Comparison of ENCODE assay signal across 14 cellular contexts in genomic region chr13:44565881-44566280, GRCh38. TPM values are rescaled to one million over a fixed set of nuclear protein-coding genes. Genes with fewer than 3 reads are reported as not detected.
A peak's percentile ranks its signal among the peaks of the same experiment; 100 is the strongest.
DNase-seq lines count a peak whose midpoint lies in the region; TF ChIP-seq lines count a peak whose summit lies in the region.
"Had no signal": no experiment of that assay in that cellular context is flagged by ENCODE, and none has a peak within 500 bp of the region (broad histone marks: within the 10 kb centered on the region; RNA-seq: fewer than 3 reads in every experiment).

No MANE protein-coding gene starts in this region.

- no peak overlapping the region for H3K9ac ChIP-seq in Loucy (ENCODE audit: low read depth, low read length, poor library complexity, severe bottlenecking)
- H3K9ac ChIP-seq: BLaER1 treated with 17β-estradiol and CSF1 and Interleukin-3, amounts not matched to agents 10 nM and 100 nM had no signal

- H3K27ac ChIP-seq in osteoblast (ENCODE audit: low read depth, low read length): peak overlapping the region; percentile 6
- H3K27ac ChIP-seq: BLaER1 treated with 17β-estradiol and CSF1 and Interleukin-3, amounts not matched to agents 10 nM and 100 nM had no signal

- TF ChIP-seq CTCF in Loucy (conservative IDR thresholded peaks at IDR 0.05; ENCODE audit: low read length) (no peak), brain (conservative IDR thresholded peaks at IDR 0.05) (no peak), osteoblast (IDR thresholded peaks at IDR 0.05; ENCODE audit: extremely low read depth, low read depth, low read length) (no peak)

- peaks cover 79% of the 10 kb centered on the region for H3K4me1 Mint-ChIP-seq in brain
- H3K4me1 Mint-ChIP-seq in activated naive CD4-positive, alpha-beta T cell treated with anti-CD3 and anti-CD28 coated beads, Interleukin-2, amount 10 ng/mL, durations not matched to agents 7 days and 5 days: peaks cover 5% of the 10 kb centered on the region

- H3K9me2 ChIP-seq in Loucy (replicated peaks; ENCODE audit: low read depth, low read length): no peaks in the 10 kb centered on the region

- H3K27me3 ChIP-seq in Loucy (ENCODE audit: insufficient read depth, low read length, poor library complexity, severe bottlenecking) (no peaks in the 10 kb centered on the region), osteoblast (ENCODE audit: insufficient read depth, low read length) (no peaks in the 10 kb centered on the region), MG63 (no peaks in the 10 kb centered on the region)
- H3K27me3 ChIP-seq: BLaER1 treated with 17β-estradiol and CSF1 and Interleukin-3, amounts not matched to agents 10 nM and 100 nM had no signal

- H3K9me3 Mint-ChIP-seq in brain: peaks cover 4 to 18% (median 12%) of the 10 kb centered on the region in 5 experiments
- H3K9me3 Mint-ChIP-seq in activated naive CD4-positive, alpha-beta T cell treated with anti-CD3 and anti-CD28 coated beads, Interleukin-2, amount 10 ng/mL, durations not matched to agents 7 days and 5 days: no peaks in the 10 kb centered on the region

- H4K20me1 ChIP-seq in Loucy (ENCODE audit: insufficient read depth, low read length, poor library complexity, severe bottlenecking) (peaks cover 35% of the 10 kb centered on the region), osteoblast (ENCODE audit: insufficient read depth, low read length) (peaks cover 37% of the 10 kb centered on the region)

- H3F3A ChIP-seq in Loucy (ENCODE audit: low read depth): no peaks in the 10 kb centered on the region

- H3K27me3 Mint-ChIP-seq in brain: no peaks in the 10 kb centered on the region
- H3K27me3 Mint-ChIP-seq in activated naive CD4-positive, alpha-beta T cell treated with anti-CD3 and anti-CD28 coated beads, Interleukin-2, amount 10 ng/mL, durations not matched to agents 7 days and 5 days: no peaks in the 10 kb centered on the region

- CTCF ChIA-PET in activated naive CD4-positive, alpha-beta T cell treated with anti-CD3 and anti-CD28 coated beads, Interleukin-2, amount 10 ng/mL, durations not matched to agents 7 days and 5 days (lab: Charles Lee): interaction anchor here (1.4 kb wide), 1 partner anchor 9 kb away, joined by 4 read pairs; no protein-coding TSS in a partner anchor

- H3K4me3 ChIP-seq in Loucy (ENCODE audit: low read length, poor library complexity, severe bottlenecking) (peak overlapping the region; percentile 55), osteoblast (ENCODE audit: insufficient read depth, low read length) (no peak overlapping the region), MG63 (no peak overlapping the region)
- H3K4me3 ChIP-seq: BLaER1 treated with 17β-estradiol and CSF1 and Interleukin-3, amounts not matched to agents 10 nM and 100 nM had no signal

- H3K9me3 ChIP-seq in Loucy (ENCODE audit: insufficient read depth, low read depth, low read length) (no peaks in the 10 kb centered on the region), osteoblast (ENCODE audit: low read depth, low read length) (no peaks in the 10 kb centered on the region), MG63 (peaks cover 4% of the 10 kb centered on the region; the same call in 1 of the 2 replicates)

- DNase-seq in EL (peak; percentile 23), osteoblast (ENCODE audit: insufficient read length, low spot score, missing footprints) (no peak), MG63 (no peak), NCI-H526 (lab: John Stamatoyannopoulos, UW) (no peak)
- no peak for DNase-seq in activated naive CD4-positive, alpha-beta T cell treated with anti-CD3 and anti-CD28 coated beads, Interleukin-2, amount 10 ng/mL, durations not matched to agents 7 days and 5 days
- DNase-seq: DND-41, H7, KBM-7, NCI-H1436 treated with DMSO at 0.1 percent for 48 hours, NCI-H510A, NCI-H82 had no signal

- H3K4me3 Mint-ChIP-seq in brain: peak overlapping the region in 3 of 5 experiments; percentile 23 to 61 (median 53)
- no peak overlapping the region for H3K4me3 Mint-ChIP-seq in activated naive CD4-positive, alpha-beta T cell treated with anti-CD3 and anti-CD28 coated beads, Interleukin-2, amount 10 ng/mL, durations not matched to agents 7 days and 5 days

- H3K36me3 Mint-ChIP-seq in brain: peaks cover 70% of the 10 kb centered on the region
- no peaks in the 10 kb centered on the region for H3K36me3 Mint-ChIP-seq in activated naive CD4-positive, alpha-beta T cell treated with anti-CD3 and anti-CD28 coated beads, Interleukin-2, amount 10 ng/mL, durations not matched to agents 7 days and 5 days

- H3K4me2 ChIP-seq in Loucy (ENCODE audit: low read depth, low read length, poor library complexity, severe bottlenecking): peak overlapping the region; percentile 69
- peak overlapping the region; percentile 31 for H3K4me2 ChIP-seq in osteoblast (ENCODE audit: insufficient read depth, low read length)
- H3K4me2 ChIP-seq: BLaER1 treated with 17β-estradiol and CSF1 and Interleukin-3, amounts not matched to agents 10 nM and 100 nM had no signal

- no peak overlapping the region for H2AFZ ChIP-seq in Loucy (ENCODE audit: low read length)
- H2AFZ ChIP-seq in osteoblast (ENCODE audit: low read length): no peak overlapping the region

- H3K79me2 ChIP-seq in Loucy (ENCODE audit: insufficient read depth, low read length) (peaks cover 87% of the 10 kb centered on the region), osteoblast (ENCODE audit: insufficient read depth, low read length) (peaks cover 99% of the 10 kb centered on the region)

- H3K27ac Mint-ChIP-seq in brain: no peak overlapping the region
- H3K27ac Mint-ChIP-seq in activated naive CD4-positive, alpha-beta T cell treated with anti-CD3 and anti-CD28 coated beads, Interleukin-2, amount 10 ng/mL, durations not matched to agents 7 days and 5 days: no peak overlapping the region

- H3K4me1 ChIP-seq in Loucy (ENCODE audit: insufficient read depth, low read length, poor library complexity, severe bottlenecking) (peaks cover 59% of the 10 kb centered on the region), osteoblast (ENCODE audit: insufficient read depth, low read length) (peaks cover 15% of the 10 kb centered on the region)

- H3K36me3 ChIP-seq in Loucy (ENCODE audit: insufficient read depth, low read length) (no peaks in the 10 kb centered on the region), osteoblast (ENCODE audit: insufficient read depth, low read length) (peaks cover 5% of the 10 kb centered on the region), MG63 (peaks cover 51% of the 10 kb centered on the region)

RNA-seq across cellular contexts. Expression of gene TSC22D1, which starts 10.2 kb away (rescaled TPM):
- 120 TPM for polyA plus RNA-seq in brain (ENCODE audit: insufficient read depth, low read depth, low replicate concordance)
- 159 and 173 TPM in 2 replicates for total RNA-seq in osteoblast
- 55.5 and 62.8 TPM in 2 replicates for total RNA-seq in MG63 (2014; rRNA removed; shearing (Covaris generic); ENCODE audit: low replicate concordance)
